ENCODE assay signal across 9 cellular contexts in the genomic region with DNA sequence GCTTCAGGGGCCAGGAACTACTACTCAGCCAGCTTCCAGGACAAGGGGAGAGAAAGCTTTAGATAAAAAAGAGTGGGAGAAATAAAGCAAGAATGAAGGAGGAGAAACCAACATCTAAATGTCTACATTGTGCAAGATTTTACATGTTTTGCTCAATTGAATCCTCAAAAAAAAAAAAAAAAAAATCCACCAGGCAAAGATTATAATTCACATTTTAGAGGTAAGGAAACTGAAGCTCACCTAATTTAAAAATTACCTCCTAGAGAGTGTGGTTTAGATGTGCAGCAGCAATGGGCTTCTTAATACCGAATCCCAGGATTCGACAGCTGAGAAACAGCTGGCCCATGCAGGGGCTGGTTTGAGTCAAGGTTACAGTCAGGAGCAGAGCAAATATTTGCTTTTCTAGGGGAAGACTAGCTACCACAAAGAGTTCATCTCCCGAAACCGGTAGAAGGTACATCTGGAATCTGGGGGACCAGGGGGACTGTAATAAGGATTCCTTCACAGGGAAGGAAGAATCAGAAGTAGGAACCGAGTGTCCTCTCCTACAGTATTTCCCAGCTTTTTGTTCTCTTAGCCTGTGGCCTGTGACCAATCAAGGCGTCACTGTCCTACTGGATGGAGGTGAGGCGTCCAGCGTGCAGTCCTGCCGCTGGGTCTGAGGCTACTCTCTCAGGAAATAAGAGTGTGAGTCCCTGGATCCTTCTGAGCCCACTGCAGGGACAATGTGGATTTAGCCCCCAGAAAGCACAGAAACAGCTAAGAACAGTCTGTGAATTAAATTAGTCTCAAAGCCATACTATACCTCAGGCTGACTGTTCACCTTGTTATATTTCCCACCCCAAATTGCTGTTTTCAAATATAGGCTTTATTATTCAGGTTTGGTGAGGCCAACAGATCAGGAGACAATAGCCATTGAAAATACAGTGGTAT. TPM values are rescaled to one million over a fixed set of nuclear protein-coding genes. Genes with fewer than 3 reads are reported as not detected.
A peak's percentile ranks its signal among the peaks of the same experiment; 100 is the strongest.
DNase-seq lines count a peak whose midpoint lies in the region; ATAC-seq and TF ChIP-seq lines count a peak whose summit lies in the region.
"Had no signal": no experiment of that assay in that cellular context is flagged by ENCODE, and none has a peak within 500 bp of the region (broad histone marks: within the 10 kb centered on the region; RNA-seq: fewer than 3 reads in every experiment).

No MANE protein-coding gene starts in this region.

- H3K4me3 ChIP-seq in Loucy (ENCODE audit: low read length, poor library complexity, severe bottlenecking): no peak overlapping the region
- no peak overlapping the region for H3K4me3 ChIP-seq in osteoblast (ENCODE audit: insufficient read depth, low read length)
- H3K4me3 ChIP-seq: cardiac muscle cell had no signal

- H4K20me1 ChIP-seq in Loucy (ENCODE audit: insufficient read depth, low read length, poor library complexity, severe bottlenecking): no peaks in the 10 kb centered on the region
- no peaks in the 10 kb centered on the region for H4K20me1 ChIP-seq in osteoblast (ENCODE audit: insufficient read depth, low read length)

- H3K9me3 Mint-ChIP-seq in effector memory CD8-positive, alpha-beta T cell: no peaks in the 10 kb centered on the region

- peaks cover 12 to 13% of the 10 kb centered on the region in 2 donors for H3K4me1 Mint-ChIP-seq in effector memory CD8-positive, alpha-beta T cell (ENCODE audit: low read depth in 2 of 2)

- H3K27ac ChIP-seq in C4-2B (peak overlapping the region; percentile 81), osteoblast (ENCODE audit: low read depth, low read length) (peak overlapping the region; percentile 53)
- H3K27ac ChIP-seq: cardiac muscle cell had no signal

- H3K27me3 ChIP-seq in Loucy (ENCODE audit: insufficient read depth, low read length, poor library complexity, severe bottlenecking) (no peaks in the 10 kb centered on the region), osteoblast (ENCODE audit: insufficient read depth, low read length) (no peaks in the 10 kb centered on the region)
- H3K27me3 ChIP-seq: cardiac muscle cell had no signal

- H3K9ac ChIP-seq in Loucy (ENCODE audit: low read depth, low read length, poor library complexity, severe bottlenecking): no peak overlapping the region

- H3K4me1 ChIP-seq in Loucy (ENCODE audit: insufficient read depth, low read length, poor library complexity, severe bottlenecking) (no peaks in the 10 kb centered on the region), osteoblast (ENCODE audit: insufficient read depth, low read length) (peaks cover 39% of the 10 kb centered on the region)

- no peaks in the 10 kb centered on the region for H3K9me3 ChIP-seq in Loucy (ENCODE audit: insufficient read depth, low read depth, low read length)
- no peaks in the 10 kb centered on the region for H3K9me3 ChIP-seq in osteoblast (ENCODE audit: low read depth, low read length)

- H3K27ac Mint-ChIP-seq in effector memory CD8-positive, alpha-beta T cell: peak overlapping the region; percentile 23 to 68

- H2AFZ ChIP-seq in Loucy (ENCODE audit: low read length): peak overlapping the region; percentile 63; the same call in 1 of the 2 replicates
- H2AFZ ChIP-seq in osteoblast (ENCODE audit: low read length): peak overlapping the region; percentile 72

- no peak for DNase-seq in effector memory CD8-positive, alpha-beta T cell
- DNase-seq in osteoblast (ENCODE audit: insufficient read length, low spot score, missing footprints): no peak
- DNase-seq in hypothalamus (lab: John Stamatoyannopoulos, UW): no peak

- H3K4me3 Mint-ChIP-seq in effector memory CD8-positive, alpha-beta T cell: peak overlapping the region in 1 of 2 donors; percentile 35

- H3K36me3 ChIP-seq in Loucy (ENCODE audit: insufficient read depth, low read length) (no peaks in the 10 kb centered on the region), osteoblast (ENCODE audit: insufficient read depth, low read length) (no peaks in the 10 kb centered on the region)
- H3K36me3 ChIP-seq: cardiac muscle cell had no signal

- TF ChIP-seq CTCF in C4-2B (conservative IDR thresholded peaks at IDR 0.05) (no peak), Loucy (conservative IDR thresholded peaks at IDR 0.05; ENCODE audit: low read length) (no peak), osteoblast (IDR thresholded peaks at IDR 0.05; ENCODE audit: extremely low read depth, low read depth, low read length) (peak; percentile 15)

- H3K36me3 Mint-ChIP-seq in effector memory CD8-positive, alpha-beta T cell (ENCODE audit: insufficient read depth): no peaks in the 10 kb centered on the region

- no peaks in the 10 kb centered on the region for H3F3A ChIP-seq in Loucy (ENCODE audit: low read depth)

- no peaks in the 10 kb centered on the region for H3K9me2 ChIP-seq in Loucy (replicated peaks; ENCODE audit: low read depth, low read length)

- H3K4me2 ChIP-seq in Loucy (ENCODE audit: low read depth, low read length, poor library complexity, severe bottlenecking) (no peak overlapping the region), osteoblast (ENCODE audit: insufficient read depth, low read length) (peak overlapping the region; percentile 17)

- H3K79me2 ChIP-seq in Loucy (ENCODE audit: insufficient read depth, low read length) (no peaks in the 10 kb centered on the region), osteoblast (ENCODE audit: insufficient read depth, low read length) (no peaks in the 10 kb centered on the region)

- ATAC-seq in effector memory CD8-positive, alpha-beta T cell (replicated peaks): no peak
- ATAC-seq in HG02571 (IDR thresholded peaks at IDR 0.05; ENCODE audit: unreplicated experiment) (no peak), HG02610 (IDR thresholded peaks at IDR 0.05; ENCODE audit: unreplicated experiment) (no peak), HG03280 (IDR thresholded peaks at IDR 0.05; ENCODE audit: unreplicated experiment) (no peak)

- peaks cover 18 to 32% of the 10 kb centered on the region in 2 donors for H3K27me3 Mint-ChIP-seq in effector memory CD8-positive, alpha-beta T cell

RNA-seq across cellular contexts. Expression of a gene that starts 42.3 kb away (rescaled TPM):
- total RNA-seq in osteoblast: 0.36 and 0.88 TPM in 2 replicates
- total RNA-seq: cardiac muscle cell had no signal
